ENCODE assay signal across 17 cellular contexts in genomic region chr2:239462671-239463506, GRCh38.
DNase-seq lines count a peak whose midpoint lies in the region; TF ChIP-seq lines count a peak whose summit lies in the region.
"Had no signal": no experiment of that assay in that cellular context is flagged by ENCODE, and none has a peak within 500 bp of the region (broad histone marks: within the 10 kb centered on the region; RNA-seq: fewer than 3 reads in every experiment).

No MANE protein-coding gene starts in this region.

- 68 to 78% methylated on average over 19 of the region's 19 CpGs for WGBS in testis, 2 donors
- 92% methylated on average over 19 of the region's 19 CpGs for WGBS in hepatocyte (ENCODE audit: low lambda C conversion rate, missing lambda C conversion rate)
- WGBS in esophagus squamous epithelium, 2 donors = 64 to 74% methylated on average over 8 to 13 of the region's 19 CpGs

- no peak overlapping the region for H3K4me2 ChIP-seq in hepatocyte

- H3K27me3 ChIP-seq in testis (no peaks in the 10 kb centered on the region), hepatocyte (no peaks in the 10 kb centered on the region), esophagus squamous epithelium (no peaks in the 10 kb centered on the region)
- H3K27me3 ChIP-seq: ascending aorta had no signal

- H2AFZ ChIP-seq in hepatocyte = no peak overlapping the region

- H4K20me1 ChIP-seq in hepatocyte (ENCODE audit: insufficient read depth, poor library complexity, severe bottlenecking) = no peaks in the 10 kb centered on the region

- H3K27ac ChIP-seq in testis = no peak overlapping the region
- H3K27ac ChIP-seq in caudate nucleus (ENCODE audit: low read depth, low read length) = no peak overlapping the region
- H3K27ac ChIP-seq in hepatocyte = no peak overlapping the region
- no peak overlapping the region for H3K27ac ChIP-seq in esophagus squamous epithelium
- H3K27ac ChIP-seq: ascending aorta had no signal

- intact Hi-C loops in testis (cut with DNase I; ENCODE audit: low total_unique reads) = no loop called here
- intact Hi-C loops in esophagus squamous epithelium (cut with DNase I) = no loop called here

- no peak overlapping the region for H3K4me3 ChIP-seq in testis
- no peak overlapping the region for H3K4me3 ChIP-seq in hepatocyte
- H3K4me3 ChIP-seq in esophagus squamous epithelium = no peak overlapping the region
- H3K4me3 ChIP-seq: ascending aorta had no signal

- no peaks in the 10 kb centered on the region for H3K9me2 ChIP-seq in hepatocyte (replicated peaks; ENCODE audit: insufficient read depth)

- peak; percentile 10 for DNase-seq in activated T-cell treated with anti-CD3 and anti-CD28 coated beads, Interleukin-2, amount 50 U/mL, for 1 hour
- DNase-seq in activated T-cell treated with anti-CD3 and anti-CD28 coated beads for 4 hours (no peak), mesenteric fat pad (ENCODE audit: low spot score) (peak; percentile 86), testis (peak; percentile 8), caudate nucleus (lab: John Stamatoyannopoulos, UW) (no peak), hepatocyte (ENCODE audit: low spot score) (no peak), esophagus squamous epithelium (lab: John Stamatoyannopoulos, UW) (no peak)
- DNase-seq in activated CD8-positive, alpha-beta memory T cell treated with anti-CD3 and anti-CD28 coated beads, Interleukin-2, amount 50 U/mL, for 4 hours = peak; percentile 8
- DNase-seq: activated naive CD4-positive, alpha-beta T cell; DMS153; hippocampal formation; Karpas-422; NCI-H1092; NCI-H526 treated with DMSO at 0.1 percent for 48 hours; nephron progenitor cell; OCI-M1 had no signal

- H3K9me3 ChIP-seq in testis (no peaks in the 10 kb centered on the region), hepatocyte (ENCODE audit: low read depth) (no peaks in the 10 kb centered on the region), esophagus squamous epithelium (no peaks in the 10 kb centered on the region)
- H3K9me3 ChIP-seq: ascending aorta had no signal

- TF ChIP-seq POLR2A in testis (IDR thresholded peaks at IDR 0.05) (no peak), esophagus squamous epithelium (IDR thresholded peaks at IDR 0.05) (no peak)

- no peaks in the 10 kb centered on the region for H3K36me3 ChIP-seq in testis (ENCODE audit: low read depth, missing control alignments)
- H3K36me3 ChIP-seq in hepatocyte (replicated peaks; ENCODE audit: insufficient read depth, low read depth) = no peaks in the 10 kb centered on the region
- no peaks in the 10 kb centered on the region for H3K36me3 ChIP-seq in esophagus squamous epithelium
- H3K36me3 ChIP-seq: ascending aorta had no signal

- H3K4me1 ChIP-seq in testis = no peaks in the 10 kb centered on the region
- H3K4me1 ChIP-seq in hepatocyte (ENCODE audit: insufficient read depth) = no peaks in the 10 kb centered on the region
- H3K4me1 ChIP-seq in esophagus squamous epithelium = peaks cover 29 to 40% (median 36%) of the 10 kb centered on the region in 3 donors
- H3K4me1 ChIP-seq: ascending aorta had no signal

- TF ChIP-seq CTCF in testis (IDR thresholded peaks at IDR 0.05) = no peak
- TF ChIP-seq CTCF in hepatocyte (IDR thresholded peaks at IDR 0.05; ENCODE audit: poor library complexity) = no peak
- TF ChIP-seq CTCF in esophagus squamous epithelium (IDR thresholded peaks at IDR 0.05) = no peak

- H3K79me2 ChIP-seq in hepatocyte = no peaks in the 10 kb centered on the region

Comparison
In these comparisons a context has a peak if more than half of its experiments do, and no peak if none do; other contexts are left out.
1. DNase-seq: peak in activated T-cell treated with anti-CD3 and anti-CD28 coated beads, Interleukin-2, amount 50 U/mL, for 1 hour (single experiment), activated CD8-positive, alpha-beta memory T cell treated with anti-CD3 and anti-CD28 coated beads, Interleukin-2, amount 50 U/mL, for 4 hours (single experiment), mesenteric fat pad (single experiment) and testis (single experiment); none in activated T-cell treated with anti-CD3 and anti-CD28 coated beads for 4 hours (single experiment), caudate nucleus (0 of 61), hepatocyte (single experiment) and esophagus squamous epithelium (single experiment).